ENCODE assay signal across 40 cellular contexts in genomic region chr13:59360916-59361315, GRCh38.
"Had no signal": no experiment of that assay in that cellular context is flagged by ENCODE, and none has a peak within 500 bp of the region (broad histone marks: within the 10 kb centered on the region; RNA-seq: fewer than 3 reads in every experiment).

No MANE protein-coding gene starts in this region.

- H3K27me3 Mint-ChIP-seq: activated naive CD4-positive, alpha-beta T cell treated with anti-CD3 and anti-CD28 coated beads, Interleukin-2, amount 10 ng/mL, durations not matched to agents 7 days and 5 days; activated naive CD4-positive, alpha-beta T cell treated with anti-CD3 and anti-CD28 coated beads, Interleukin-2, amount 50 U/mL, for 24 hours; activated naive CD8-positive, alpha-beta T cell; activated naive CD8-positive, alpha-beta T cell treated with anti-CD3 and anti-CD28 coated beads for 36 hours; activated naive CD8-positive, alpha-beta T cell treated with anti-CD3 and anti-CD28 coated beads, Interleukin-2, amount 10 ng/mL, durations not matched to agents 7 days and 5 days; activated T-cell treated with anti-CD3 and anti-CD28 coated beads, Interleukin-2, amount 50 U/mL, for 24 hours; brain had no signal

- H3K27ac Mint-ChIP-seq: activated naive CD4-positive, alpha-beta T cell treated with anti-CD3 and anti-CD28 coated beads for 36 hours; activated naive CD4-positive, alpha-beta T cell treated with anti-CD3 and anti-CD28 coated beads, Interleukin-2, amount 10 ng/mL, durations not matched to agents 7 days and 5 days; activated naive CD4-positive, alpha-beta T cell treated with anti-CD3 and anti-CD28 coated beads, Interleukin-2, amount 50 U/mL, for 24 hours; activated naive CD4-positive, alpha-beta T cell treated with anti-CD3 and anti-CD28 coated beads, Interleukin-2, amount 50 U/mL, for 72 hours; activated naive CD8-positive, alpha-beta T cell; activated naive CD8-positive, alpha-beta T cell treated with anti-CD3 and anti-CD28 coated beads for 36 hours; activated naive CD8-positive, alpha-beta T cell treated with anti-CD3 and anti-CD28 coated beads, Interleukin-2, amount 10 ng/mL, durations not matched to agents 7 days and 5 days; activated naive CD8-positive, alpha-beta T cell treated with anti-CD3 and anti-CD28 coated beads, Interleukin-2, amount 50 U/mL, for 24 hours; activated T-cell treated with anti-CD3 and anti-CD28 coated beads, Interleukin-2, amount 50 U/mL, for 24 hours; activated T-cell treated with anti-CD3 and anti-CD28 coated beads, Interleukin-2, amount 50 U/mL, for 72 hours; activated T-helper 1 cell treated with anti-CD3 and anti-CD28 coated beads, Interleukin-12 subunit alpha, Interleukin-12 subunit beta, Interleukin-2, Interleukin-4 antibody, amounts not matched to agents 30 ng/mL and 10 ng/mL and 1 ng/mL, durations not matched to agents 14 hours and 24 hours and 36 hours; activated T-helper 17 cell treated with anti-CD3 and anti-CD28 coated beads, Interleukin-2, amount 50 U/mL, for 72 hours; activated T-helper 2 cell treated with anti-CD3 and anti-CD28 coated beads, Interferon-gamma antibody, Interleukin-2, Interleukin-4, amounts not matched to agents 10 μg/mL and 5 μg/mL and 100 μg/mL, durations not matched to agents 14 hours and 24 hours and 36 hours; brain had no signal

- H3K4me3 ChIP-seq: adrenal gland, ascending aorta, breast epithelium, cardiac muscle cell had no signal

- H3K27me3 ChIP-seq: adrenal gland, ascending aorta, brain microvascular endothelial cell, breast epithelium, cardiac muscle cell had no signal

- FAIRE-seq: astrocyte, bronchial epithelial cell had no signal

- H3K9me3 ChIP-seq: adrenal gland, ascending aorta, breast epithelium had no signal

- H3K36me3 Mint-ChIP-seq: activated naive CD4-positive, alpha-beta T cell treated with anti-CD3 and anti-CD28 coated beads, Interleukin-2, amount 10 ng/mL, durations not matched to agents 7 days and 5 days; activated naive CD4-positive, alpha-beta T cell treated with anti-CD3 and anti-CD28 coated beads, Interleukin-2, amount 50 U/mL, for 24 hours; activated naive CD4-positive, alpha-beta T cell treated with anti-CD3 and anti-CD28 coated beads, Interleukin-2, amount 50 U/mL, for 72 hours; activated naive CD8-positive, alpha-beta T cell; activated naive CD8-positive, alpha-beta T cell treated with anti-CD3 and anti-CD28 coated beads for 36 hours; activated naive CD8-positive, alpha-beta T cell treated with anti-CD3 and anti-CD28 coated beads, Interleukin-2, amount 10 ng/mL, durations not matched to agents 7 days and 5 days; brain had no signal

- H3K9me3 Mint-ChIP-seq: activated naive CD4-positive, alpha-beta T cell treated with anti-CD3 and anti-CD28 coated beads for 36 hours; activated naive CD4-positive, alpha-beta T cell treated with anti-CD3 and anti-CD28 coated beads, Interleukin-2, amount 10 ng/mL, durations not matched to agents 7 days and 5 days; activated naive CD4-positive, alpha-beta T cell treated with anti-CD3 and anti-CD28 coated beads, Interleukin-2, amount 50 U/mL, for 24 hours; activated naive CD4-positive, alpha-beta T cell treated with anti-CD3 and anti-CD28 coated beads, Interleukin-2, amount 50 U/mL, for 72 hours; activated naive CD8-positive, alpha-beta T cell treated with anti-CD3 and anti-CD28 coated beads for 36 hours; activated naive CD8-positive, alpha-beta T cell treated with anti-CD3 and anti-CD28 coated beads, Interleukin-2, amount 10 ng/mL, durations not matched to agents 7 days and 5 days; activated naive CD8-positive, alpha-beta T cell treated with anti-CD3 and anti-CD28 coated beads, Interleukin-2, amount 50 U/mL, for 24 hours; activated T-cell treated with anti-CD3 and anti-CD28 coated beads, Interleukin-2, amount 50 U/mL, for 24 hours; activated T-cell treated with anti-CD3 and anti-CD28 coated beads, Interleukin-2, amount 50 U/mL, for 4 hours; activated T-cell treated with anti-CD3 and anti-CD28 coated beads, Interleukin-2, amount 50 U/mL, for 72 hours; activated T-helper 1 cell treated with anti-CD3 and anti-CD28 coated beads, Interleukin-12 subunit alpha, Interleukin-12 subunit beta, Interleukin-2, Interleukin-4 antibody, amounts not matched to agents 30 ng/mL and 10 ng/mL and 1 ng/mL, durations not matched to agents 14 hours and 24 hours and 36 hours; activated T-helper 17 cell treated with anti-CD3 and anti-CD28 coated beads, Interleukin-2, amount 50 U/mL, for 72 hours; activated T-helper 2 cell treated with anti-CD3 and anti-CD28 coated beads, Interferon-gamma antibody, Interleukin-2, Interleukin-4, amounts not matched to agents 10 μg/mL and 5 μg/mL and 100 μg/mL, durations not matched to agents 14 hours and 24 hours and 36 hours; central memory CD8-positive, alpha-beta T cell had no signal

- H3K27ac ChIP-seq: adrenal gland, ascending aorta, brain microvascular endothelial cell, breast epithelium had no signal

- ATAC-seq: activated naive CD8-positive, alpha-beta T cell treated with anti-CD3 and anti-CD28 coated beads, Interleukin-2, amount 50 U/mL, for 24 hours; activated T-cell treated with anti-CD3 and anti-CD28 coated beads, Interleukin-2, amount 50 U/mL, for 4 hours; activated T-cell treated with anti-CD3 and anti-CD28 coated beads, Interleukin-2, amount 50 U/mL, for 72 hours; activated T-helper 17 cell treated with anti-CD3 and anti-CD28 coated beads, Interleukin-2, amount 50 U/mL, for 72 hours had no signal

- DNase-seq: activated effector memory CD4-positive, alpha-beta T cell treated with anti-CD3 and anti-CD28 coated beads, Interleukin-2, amount 50 U/mL, for 16 hours; activated effector memory CD4-positive, alpha-beta T cell treated with Interleukin-2 at 50 U/mL for 16 hours; activated gamma-delta T cell; activated gamma-delta T cell treated with Interleukin-2 at 50 U/mL for 16 hours; activated naive CD4-positive, alpha-beta T cell; activated naive CD4-positive, alpha-beta T cell treated with anti-CD3 and anti-CD28 coated beads for 36 hours; activated naive CD4-positive, alpha-beta T cell treated with anti-CD3 and anti-CD28 coated beads, Interleukin-2, amount 10 ng/mL, durations not matched to agents 7 days and 5 days; activated naive CD4-positive, alpha-beta T cell treated with anti-CD3 and anti-CD28 coated beads, Interleukin-2, amount 50 U/mL, for 16 hours; activated naive CD4-positive, alpha-beta T cell treated with Interleukin-2 at 50 U/mL for 16 hours; activated naive CD8-positive, alpha-beta T cell treated with anti-CD3 and anti-CD28 coated beads for 36 hours; activated naive CD8-positive, alpha-beta T cell treated with anti-CD3 and anti-CD28 coated beads, Interleukin-2, amount 10 ng/mL, durations not matched to agents 7 days and 5 days; activated naive CD8-positive, alpha-beta T cell treated with anti-CD3 and anti-CD28 coated beads, Interleukin-2, amount 50 U/mL, for 24 hours; activated T-cell treated with anti-CD3 and anti-CD28 coated beads for 4 hours; activated T-cell treated with anti-CD3 and anti-CD28 coated beads, Interleukin-2, amount 50 U/mL, for 1 hour; activated T-cell treated with anti-CD3 and anti-CD28 coated beads, Interleukin-2, amount 50 U/mL, for 24 hours; activated T-cell treated with anti-CD3 and anti-CD28 coated beads, Interleukin-2, amount 50 U/mL, for 4 hours; activated T-cell treated with anti-CD3 and anti-CD28 coated beads, Interleukin-2, amount 50 U/mL, for 48 hours; activated T-cell treated with anti-CD3 and anti-CD28 coated beads, Interleukin-2, amount 50 U/mL, for 72 hours; adrenal gland; amniotic stem cell; amygdala; anterior cingulate cortex; aorta; brain microvascular endothelial cell; caudate nucleus; central memory CD4-positive, alpha-beta T cell; cerebellar nuclear complex had no signal

- H3K4me1 ChIP-seq: ascending aorta, breast epithelium had no signal

- H3K4me3 Mint-ChIP-seq: activated naive CD4-positive, alpha-beta T cell treated with anti-CD3 and anti-CD28 coated beads for 36 hours; activated naive CD4-positive, alpha-beta T cell treated with anti-CD3 and anti-CD28 coated beads, Interleukin-2, amount 10 ng/mL, durations not matched to agents 7 days and 5 days; activated naive CD4-positive, alpha-beta T cell treated with anti-CD3 and anti-CD28 coated beads, Interleukin-2, amount 50 U/mL, for 24 hours; activated naive CD8-positive, alpha-beta T cell; activated naive CD8-positive, alpha-beta T cell treated with anti-CD3 and anti-CD28 coated beads for 36 hours; activated naive CD8-positive, alpha-beta T cell treated with anti-CD3 and anti-CD28 coated beads, Interleukin-2, amount 10 ng/mL, durations not matched to agents 7 days and 5 days; activated naive CD8-positive, alpha-beta T cell treated with anti-CD3 and anti-CD28 coated beads, Interleukin-2, amount 50 U/mL, for 24 hours; activated T-cell treated with anti-CD3 and anti-CD28 coated beads, Interleukin-2, amount 50 U/mL, for 24 hours; activated T-cell treated with anti-CD3 and anti-CD28 coated beads, Interleukin-2, amount 50 U/mL, for 4 hours; activated T-cell treated with anti-CD3 and anti-CD28 coated beads, Interleukin-2, amount 50 U/mL, for 72 hours; activated T-helper 1 cell treated with anti-CD3 and anti-CD28 coated beads, Interleukin-12 subunit alpha, Interleukin-12 subunit beta, Interleukin-2, Interleukin-4 antibody, amounts not matched to agents 30 ng/mL and 10 ng/mL and 1 ng/mL, durations not matched to agents 14 hours and 24 hours and 36 hours; activated T-helper 17 cell treated with anti-CD3 and anti-CD28 coated beads, Interleukin-2, amount 50 U/mL, for 72 hours; brain; central memory CD8-positive, alpha-beta T cell had no signal

- H3K36me3 ChIP-seq: adrenal gland, ascending aorta, brain microvascular endothelial cell, breast epithelium, cardiac muscle cell had no signal

- H3K4me1 Mint-ChIP-seq: activated naive CD4-positive, alpha-beta T cell treated with anti-CD3 and anti-CD28 coated beads, Interleukin-2, amount 10 ng/mL, durations not matched to agents 7 days and 5 days; activated naive CD8-positive, alpha-beta T cell treated with anti-CD3 and anti-CD28 coated beads, Interleukin-2, amount 50 U/mL, for 24 hours; activated T-helper 17 cell treated with anti-CD3 and anti-CD28 coated beads, Interleukin-2, amount 50 U/mL, for 72 hours; central memory CD8-positive, alpha-beta T cell had no signal
